ENCODE assay signal across 14 cellular contexts in the genomic region with DNA sequence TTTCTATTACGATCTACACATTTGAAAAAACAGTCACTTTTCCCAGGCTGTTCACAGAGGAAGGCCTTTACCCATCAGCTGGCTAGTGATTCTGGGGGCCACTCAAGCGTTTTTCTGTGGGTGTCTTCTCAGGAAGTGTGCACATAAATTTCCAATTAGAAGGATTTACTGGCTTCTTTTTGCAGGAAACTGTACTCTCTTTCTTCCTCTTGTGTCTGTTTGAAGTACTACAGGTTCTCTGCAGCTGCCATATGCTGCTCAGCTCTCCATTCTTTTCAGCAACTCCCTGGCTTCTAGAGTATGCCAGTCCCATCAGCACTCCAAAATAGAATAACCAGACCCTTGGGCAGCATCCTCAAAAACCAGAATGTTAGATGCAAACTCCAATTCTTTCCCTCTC.
DNase-seq lines count a peak whose midpoint lies in the region; ATAC-seq and TF ChIP-seq lines count a peak whose summit lies in the region.
"Had no signal": no experiment of that assay in that cellular context is flagged by ENCODE, and none has a peak within 500 bp of the region (broad histone marks: within the 10 kb centered on the region; RNA-seq: fewer than 3 reads in every experiment).

No MANE protein-coding gene starts in this region.

- CTCF ChIA-PET in HEK293T (lab: Yijun Ruan, JAX) = interaction anchor here (1.7 kb wide), 1 partner anchor 205 kb away, joined by 8 read pairs; no protein-coding TSS in a partner anchor
- CTCF ChIA-PET in activated naive CD4-positive, alpha-beta T cell treated with anti-CD3 and anti-CD28 coated beads, Interleukin-2, amount 10 ng/mL, durations not matched to agents 7 days and 5 days (lab: Charles Lee) = no interaction called here

- H3K4me1 Mint-ChIP-seq in activated naive CD4-positive, alpha-beta T cell treated with anti-CD3 and anti-CD28 coated beads, Interleukin-2, amount 10 ng/mL, durations not matched to agents 7 days and 5 days = no peaks in the 10 kb centered on the region

- H3K27ac Mint-ChIP-seq in activated naive CD4-positive, alpha-beta T cell treated with anti-CD3 and anti-CD28 coated beads, Interleukin-2, amount 10 ng/mL, durations not matched to agents 7 days and 5 days = no peak overlapping the region

- peaks cover 7% of the 10 kb centered on the region; the same call in 1 of the 2 replicates for H3K9me3 ChIP-seq in SK-N-MC (ENCODE audit: low read depth, low read length)
- H3K9me3 ChIP-seq: ovary had no signal

- peak; percentile 38 for TF ChIP-seq CTCF in AG09309 (IDR thresholded peaks at IDR 0.05; ENCODE audit: control insufficient read depth, insufficient read depth, low read depth, low read length, missing control alignments)

- peak overlapping the region; percentile 95 for H3K27ac ChIP-seq in SK-N-MC
- H3K27ac ChIP-seq: ovary had no signal

- no peak overlapping the region for H3K4me3 Mint-ChIP-seq in activated naive CD4-positive, alpha-beta T cell treated with anti-CD3 and anti-CD28 coated beads, Interleukin-2, amount 10 ng/mL, durations not matched to agents 7 days and 5 days

- no peak for ATAC-seq in HG03469 (IDR thresholded peaks at IDR 0.05; ENCODE audit: unreplicated experiment)
- ATAC-seq: K562 had no signal

- no peak for DNase-seq in AG09309 (ENCODE audit: low read depth)
- DNase-seq in HEK293T (ENCODE audit: extremely low spot score) = peak; percentile 10
- DNase-seq in SK-N-MC (ENCODE audit: low read depth, low spot score) = peak; percentile 52
- DNase-seq in islet precursor cell = peak; percentile 56
- DNase-seq in activated naive CD4-positive, alpha-beta T cell treated with Interleukin-2 at 50 U/mL for 16 hours = no peak
- no peak for DNase-seq in middle frontal gyrus (ENCODE audit: extremely low spot score, low spot score)
- no peak for DNase-seq in activated naive CD4-positive, alpha-beta T cell treated with anti-CD3 and anti-CD28 coated beads, Interleukin-2, amount 10 ng/mL, durations not matched to agents 7 days and 5 days
- DNase-seq: anterior cingulate cortex; NCI-H510A; ovary; stimulated activated CD4-positive, alpha-beta T cell treated with anti-CD3 and anti-CD28 coated beads, Interleukin-4, amount 100 ng/mL, for 4 hours; T-helper 9 cell had no signal

- no peaks in the 10 kb centered on the region for H3K36me3 Mint-ChIP-seq in activated naive CD4-positive, alpha-beta T cell treated with anti-CD3 and anti-CD28 coated beads, Interleukin-2, amount 10 ng/mL, durations not matched to agents 7 days and 5 days

- POLR2A ChIA-PET in HEK293T (lab: Yijun Ruan, JAX) = no interaction called here

- peaks cover 5% of the 10 kb centered on the region for H3K9me3 Mint-ChIP-seq in activated naive CD4-positive, alpha-beta T cell treated with anti-CD3 and anti-CD28 coated beads, Interleukin-2, amount 10 ng/mL, durations not matched to agents 7 days and 5 days

- H3K9ac ChIP-seq in SK-N-MC (ENCODE audit: insufficient read length) = no peak overlapping the region

- H3K4me3 ChIP-seq in AG09309 (ENCODE audit: control insufficient read depth, low read depth, low read length) (no peak overlapping the region), SK-N-MC (peak overlapping the region; percentile 54)
- H3K4me3 ChIP-seq: K562, ovary had no signal

- peaks cover 4% of the 10 kb centered on the region; the same call in 1 of the 2 replicates for H3K36me3 ChIP-seq in SK-N-MC (ENCODE audit: insufficient read depth, low read length)
- H3K36me3 ChIP-seq: ovary had no signal

- H3K27me3 Mint-ChIP-seq in activated naive CD4-positive, alpha-beta T cell treated with anti-CD3 and anti-CD28 coated beads, Interleukin-2, amount 10 ng/mL, durations not matched to agents 7 days and 5 days = no peaks in the 10 kb centered on the region

TF ChIP-seq in HEK293T, 16 proteins besides CTCF, POLR2A, EP300 and RAD21:
- no peak for TF ChIP-seq ELF4 (IDR thresholded peaks at IDR 0.05)
- no peak for TF ChIP-seq TARDBP (IDR thresholded peaks at IDR 0.05)
- TF ChIP-seq FOXA1 (IDR thresholded peaks at IDR 0.05) = no peak
- no peak for TF ChIP-seq FOXM1 (IDR thresholded peaks at IDR 0.05; ENCODE audit: borderline replicate concordance)
- TF ChIP-seq NFRKB (IDR thresholded peaks at IDR 0.05) = no peak
- TF ChIP-seq, protein P1, sequence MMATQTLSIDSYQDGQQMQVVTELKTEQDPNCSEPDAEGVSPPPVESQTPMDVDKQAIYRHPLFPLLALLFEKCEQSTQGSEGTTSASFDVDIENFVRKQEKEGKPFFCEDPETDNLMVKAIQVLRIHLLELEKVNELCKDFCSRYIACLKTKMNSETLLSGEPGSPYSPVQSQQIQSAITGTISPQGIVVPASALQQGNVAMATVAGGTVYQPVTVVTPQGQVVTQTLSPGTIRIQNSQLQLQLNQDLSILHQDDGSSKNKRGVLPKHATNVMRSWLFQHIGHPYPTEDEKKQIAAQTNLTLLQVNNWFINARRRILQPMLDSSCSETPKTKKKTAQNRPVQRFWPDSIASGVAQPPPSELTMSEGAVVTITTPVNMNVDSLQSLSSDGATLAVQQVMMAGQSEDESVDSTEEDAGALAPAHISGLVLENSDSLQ (IDR thresholded peaks at IDR 0.05) = no peak
- no peak for TF ChIP-seq FOXK2 (IDR thresholded peaks at IDR 0.05)
- TF ChIP-seq ZNF384 (IDR thresholded peaks at IDR 0.05) = no peak
- TF ChIP-seq HDGF (IDR thresholded peaks at IDR 0.05; ENCODE audit: borderline replicate concordance) = no peak
- no peak for TF ChIP-seq BHLHE40 (IDR thresholded peaks at IDR 0.05; ENCODE audit: borderline replicate concordance)
- TF ChIP-seq SUZ12 (IDR thresholded peaks at IDR 0.05) = no peak

Comparison
In these comparisons a context has a peak if more than half of its experiments do, and no peak if none do; other contexts are left out.
1. DNase-seq: peak in HEK293T (single experiment), SK-N-MC (single experiment) and islet precursor cell (single experiment); none in AG09309 (single experiment), activated naive CD4-positive, alpha-beta T cell treated with Interleukin-2 at 50 U/mL for 16 hours (single experiment), middle frontal gyrus (single experiment) and activated naive CD4-positive, alpha-beta T cell treated with anti-CD3 and anti-CD28 coated beads, Interleukin-2, amount 10 ng/mL, durations not matched to agents 7 days and 5 days (single experiment).